Comparison of ENCODE assay signal across 22 cellular contexts in the genomic region with DNA sequence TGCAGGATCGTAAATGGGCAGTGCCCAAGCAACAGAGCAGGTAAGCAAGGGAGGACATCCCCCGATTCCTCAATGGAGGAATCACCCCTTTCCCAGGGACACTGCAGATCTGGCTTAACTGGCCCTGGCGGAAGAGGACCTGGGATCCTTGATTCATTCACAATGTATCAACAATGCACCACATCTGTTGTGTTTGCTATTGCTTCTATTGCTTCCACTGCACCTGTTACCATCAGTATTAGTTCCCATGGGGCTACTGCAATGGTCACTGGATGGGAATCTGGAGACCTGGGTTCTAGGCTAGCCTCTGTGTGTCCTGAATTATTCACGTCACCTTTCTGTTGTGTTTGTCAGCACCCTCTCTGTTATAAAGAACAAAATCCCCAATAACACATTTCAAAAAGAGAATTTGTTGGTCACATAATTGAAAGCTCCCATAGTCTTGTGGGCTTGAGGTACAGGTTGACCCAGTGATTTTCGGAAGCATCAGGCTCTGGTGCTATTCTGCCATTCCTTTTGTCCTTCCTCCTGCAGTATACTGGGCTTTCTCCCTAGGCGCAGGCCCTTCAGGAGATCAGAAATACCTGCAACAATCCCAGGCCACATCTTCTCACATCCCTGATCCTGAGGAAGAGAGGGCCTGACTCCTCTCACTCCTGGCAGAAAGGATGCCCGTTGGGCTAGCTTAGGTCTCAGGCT.
"Had no signal": no experiment of that assay in that cellular context is flagged by ENCODE, and none has a peak within 500 bp of the region (broad histone marks: within the 10 kb centered on the region; RNA-seq: fewer than 3 reads in every experiment).

No MANE protein-coding gene starts in this region.

- H3K4me1 Mint-ChIP-seq: activated naive CD8-positive, alpha-beta T cell treated with anti-CD3 and anti-CD28 coated beads, Interleukin-2, amount 10 ng/mL, durations not matched to agents 7 days and 5 days; IgD-negative memory B cell had no signal

- H3K9me3 Mint-ChIP-seq: activated CD8-positive, alpha-beta T cell treated with anti-CD3 and anti-CD28 coated beads for 36 hours; activated naive CD8-positive, alpha-beta T cell treated with anti-CD3 and anti-CD28 coated beads, Interleukin-2, amount 10 ng/mL, durations not matched to agents 7 days and 5 days; activated T-cell treated with anti-CD3 and anti-CD28 coated beads, Interleukin-2, amount 50 U/mL, for 72 hours; IgD-negative memory B cell had no signal

- H3K4me3 Mint-ChIP-seq: activated CD8-positive, alpha-beta T cell treated with anti-CD3 and anti-CD28 coated beads for 36 hours; activated naive CD8-positive, alpha-beta T cell treated with anti-CD3 and anti-CD28 coated beads, Interleukin-2, amount 10 ng/mL, durations not matched to agents 7 days and 5 days; activated T-cell treated with anti-CD3 and anti-CD28 coated beads, Interleukin-2, amount 50 U/mL, for 72 hours; IgD-negative memory B cell had no signal

- H3K36me3 ChIP-seq: adrenal gland had no signal

- H3K27ac Mint-ChIP-seq: activated CD8-positive, alpha-beta T cell treated with anti-CD3 and anti-CD28 coated beads for 36 hours; activated naive CD8-positive, alpha-beta T cell treated with anti-CD3 and anti-CD28 coated beads, Interleukin-2, amount 10 ng/mL, durations not matched to agents 7 days and 5 days; activated T-cell treated with anti-CD3 and anti-CD28 coated beads, Interleukin-2, amount 50 U/mL, for 72 hours; IgD-negative memory B cell had no signal

- H3K36me3 Mint-ChIP-seq: activated naive CD8-positive, alpha-beta T cell treated with anti-CD3 and anti-CD28 coated beads, Interleukin-2, amount 10 ng/mL, durations not matched to agents 7 days and 5 days; IgD-negative memory B cell had no signal

- DNase-seq: activated CD4-positive, CD25-positive, alpha-beta regulatory T cell; activated CD8-positive, alpha-beta memory T cell treated with anti-CD3 and anti-CD28 coated beads, Interleukin-2, amount 50 U/mL, for 4 hours; activated CD8-positive, alpha-beta T cell treated with anti-CD3 and anti-CD28 coated beads for 36 hours; activated naive CD4-positive, alpha-beta T cell treated with anti-CD3 and anti-CD28 coated beads, Interleukin-2, amount 50 U/mL, for 16 hours; activated naive CD8-positive, alpha-beta T cell treated with anti-CD3 and anti-CD28 coated beads, Interleukin-2, amount 10 ng/mL, durations not matched to agents 7 days and 5 days; activated T-cell treated with anti-CD3 and anti-CD28 coated beads, Interleukin-2, amount 50 U/mL, for 72 hours; adrenal gland; anterior cingulate cortex; KG1; NCI-H1092; NCI-H1417 treated with DMSO at 0.1 percent for 48 hours; NCI-H1694; NCI-H2029; NCI-H2107; NCI-H2171 treated with DMSO at 0.1 percent for 48 hours; NCI-H226; NCI-H526; NCI-H82; T-helper 1 cell had no signal

- H3K4me3 ChIP-seq: adrenal gland, SK-N-MC had no signal

- H3K9me3 ChIP-seq: adrenal gland had no signal

- H3K27me3 ChIP-seq: adrenal gland had no signal

- H3K27ac ChIP-seq: adrenal gland, SK-N-MC, VCaP had no signal

- ATAC-seq: activated CD8-positive, alpha-beta T cell treated with anti-CD3 and anti-CD28 coated beads for 36 hours; activated T-cell treated with anti-CD3 and anti-CD28 coated beads, Interleukin-2, amount 50 U/mL, for 72 hours had no signal
